ENCODE assay signal across 14 cellular contexts in genomic region chr11:46895821-46896220, GRCh38. TPM values are rescaled to one million over a fixed set of nuclear protein-coding genes. Genes with fewer than 3 reads are reported as not detected.
DNase-seq lines count a peak whose midpoint lies in the region; ATAC-seq and TF ChIP-seq lines count a peak whose summit lies in the region.
"Had no signal": no experiment of that assay in that cellular context is flagged by ENCODE, and none has a peak within 500 bp of the region (broad histone marks: within the 10 kb centered on the region; RNA-seq: fewer than 3 reads in every experiment).

No MANE protein-coding gene starts in this region.

- no peak for TF ChIP-seq CTCF in stomach (IDR thresholded peaks at IDR 0.05)

- no peak overlapping the region for H3K4me3 ChIP-seq in stomach
- H3K4me3 ChIP-seq: SK-N-MC had no signal

- H3K36me3 ChIP-seq in stomach = peaks cover 7 to 70% (median 46%) of the 10 kb centered on the region in 4 donors

- TF ChIP-seq EP300 in stomach (IDR thresholded peaks at IDR 0.05) = no peak

- H3K4me1 Mint-ChIP-seq in activated CD8-positive, alpha-beta T cell treated with anti-CD3 and anti-CD28 coated beads, Interleukin-2, amount 10 ng/mL, durations not matched to agents 7 days and 5 days (ENCODE audit: low read depth) = no peaks in the 10 kb centered on the region
- H3K4me1 Mint-ChIP-seq: CD4-positive, alpha-beta memory T cell; memory B cell had no signal

- 36 to 76% (median 46%) methylated on average over 8 to 10 of the region's 10 CpGs for WGBS in stomach, 5 donors

- no peaks in the 10 kb centered on the region for H3K27me3 ChIP-seq in stomach

- no peaks in the 10 kb centered on the region for H3K9me3 ChIP-seq in stomach

- POLR2A ChIA-PET in activated CD8-positive, alpha-beta T cell treated with anti-CD3 and anti-CD28 coated beads, Interleukin-2, amount 10 ng/mL, durations not matched to agents 7 days and 5 days (lab: Charles Lee) = no interaction called here

- peak; percentile 73 for DNase-seq in M059J (ENCODE audit: low read depth)
- DNase-seq in astrocyte of the hippocampus (ENCODE audit: low read depth, low spot score) = peak; percentile 91
- DNase-seq in left lobe of liver (ENCODE audit: low spot score) = peak; percentile 92
- DNase-seq in stomach = peak; percentile 89
- DNase-seq in activated CD8-positive, alpha-beta T cell treated with anti-CD3 and anti-CD28 coated beads, Interleukin-2, amount 10 ng/mL, durations not matched to agents 7 days and 5 days = no peak
- DNase-seq in mesenteric fat pad (ENCODE audit: low spot score) = no peak
- DNase-seq: activated CD4-positive, CD25-positive, alpha-beta regulatory T cell; activated T-cell treated with anti-CD3 and anti-CD28 coated beads, Interleukin-2, amount 50 U/mL, for 72 hours; CD4-positive, alpha-beta memory T cell; NCI-H2227 treated with DMSO at 0.1 percent for 48 hours had no signal

- intact Hi-C loops in stomach (cut with DNase I; ENCODE audit: low total_unique reads) = no loop called here

- TF ChIP-seq POLR2A in stomach (IDR thresholded peaks at IDR 0.05) = no peak

- no peaks in the 10 kb centered on the region for H3K27me3 Mint-ChIP-seq in activated CD8-positive, alpha-beta T cell treated with anti-CD3 and anti-CD28 coated beads, Interleukin-2, amount 10 ng/mL, durations not matched to agents 7 days and 5 days (ENCODE audit: low read depth)

- ATAC-seq in left lobe of liver = peak; percentile 97
- no peak for ATAC-seq in activated CD8-positive, alpha-beta T cell treated with anti-CD3 and anti-CD28 coated beads, Interleukin-2, amount 10 ng/mL, durations not matched to agents 7 days and 5 days
- ATAC-seq in GM18868 (IDR thresholded peaks at IDR 0.05; ENCODE audit: unreplicated experiment) = no peak
- no peak for ATAC-seq in GM18858 (IDR thresholded peaks at IDR 0.05; ENCODE audit: unreplicated experiment)
- ATAC-seq: activated T-cell treated with anti-CD3 and anti-CD28 coated beads, Interleukin-2, amount 50 U/mL, for 72 hours had no signal

- no peaks in the 10 kb centered on the region for H3K9me3 Mint-ChIP-seq in activated CD8-positive, alpha-beta T cell treated with anti-CD3 and anti-CD28 coated beads, Interleukin-2, amount 10 ng/mL, durations not matched to agents 7 days and 5 days (ENCODE audit: insufficient read depth)
- H3K9me3 Mint-ChIP-seq: activated T-cell treated with anti-CD3 and anti-CD28 coated beads, Interleukin-2, amount 50 U/mL, for 72 hours; CD4-positive, alpha-beta memory T cell; memory B cell had no signal

- H3K4me1 ChIP-seq in stomach = peaks cover 0 to 27% (median 14%) of the 10 kb centered on the region in 4 donors

- CTCF ChIA-PET in activated CD8-positive, alpha-beta T cell treated with anti-CD3 and anti-CD28 coated beads, Interleukin-2, amount 10 ng/mL, durations not matched to agents 7 days and 5 days (lab: Charles Lee) = interaction anchor here (0.6 to 7.3 kb wide), 4 partner anchors 11 to 258 kb away, joined by 3 to 62 read pairs (median 4); no protein-coding TSS in a partner anchor

- H3K27ac Mint-ChIP-seq in activated CD8-positive, alpha-beta T cell treated with anti-CD3 and anti-CD28 coated beads, Interleukin-2, amount 10 ng/mL, durations not matched to agents 7 days and 5 days = no peak overlapping the region
- H3K27ac Mint-ChIP-seq: activated T-cell treated with anti-CD3 and anti-CD28 coated beads, Interleukin-2, amount 50 U/mL, for 72 hours; CD4-positive, alpha-beta memory T cell; memory B cell had no signal

- no peak overlapping the region for H3K4me3 Mint-ChIP-seq in activated CD8-positive, alpha-beta T cell treated with anti-CD3 and anti-CD28 coated beads, Interleukin-2, amount 10 ng/mL, durations not matched to agents 7 days and 5 days
- H3K4me3 Mint-ChIP-seq: activated T-cell treated with anti-CD3 and anti-CD28 coated beads, Interleukin-2, amount 50 U/mL, for 72 hours; CD4-positive, alpha-beta memory T cell; memory B cell had no signal

- no peak overlapping the region for H3K27ac ChIP-seq in stomach
- H3K27ac ChIP-seq: SK-N-MC had no signal

- H3K36me3 Mint-ChIP-seq in activated CD8-positive, alpha-beta T cell treated with anti-CD3 and anti-CD28 coated beads, Interleukin-2, amount 10 ng/mL, durations not matched to agents 7 days and 5 days (ENCODE audit: low read depth) = no peaks in the 10 kb centered on the region
- H3K36me3 Mint-ChIP-seq: CD4-positive, alpha-beta memory T cell; memory B cell had no signal

RNA-seq across cellular contexts. Expression of gene LRP4, which starts 22.5 kb away (rescaled TPM):
- 0.98 and 1.1 TPM in 2 replicates for total RNA-seq in M059J (2014; rRNA removed; shearing (Covaris generic))
- total RNA-seq in left lobe of liver = 0.50 TPM
- total RNA-seq in stomach = 10 to 100 TPM in 4 of 5 donors, 1 to 10 TPM in 1; 2.0 to 29.2 (median 16.5) TPM
- polyA plus RNA-seq in stomach = 1 to 10 TPM; 2.1 to 3.1 (median 2.9) TPM
- total RNA-seq in activated CD8-positive, alpha-beta T cell treated with anti-CD3 and anti-CD28 coated beads, Interleukin-2, amount 10 ng/mL, durations not matched to agents 7 days and 5 days = not detected
- total RNA-seq in mesenteric fat pad = 3.1 TPM
- total RNA-seq: CD4-positive, alpha-beta memory T cell had no signal
- polyA plus RNA-seq: CD4-positive, alpha-beta memory T cell had no signal

RNA-seq across cellular contexts. Expression of gene CSTPP1, which starts 40.7 kb away (rescaled TPM):
- 46.6 and 62.4 TPM in 2 replicates for total RNA-seq in M059J (2014; rRNA removed; shearing (Covaris generic))
- total RNA-seq in left lobe of liver (4.1 TPM), stomach (100 to 1,000 TPM in 1 of 5 donors, 10 to 100 TPM in 4; 32.7 to 146 (median 46.6) TPM), mesenteric fat pad (15.3 TPM)
- polyA plus RNA-seq in stomach = 10 to 100 TPM; 16.4 to 26.0 (median 20.5) TPM
- total RNA-seq in activated CD8-positive, alpha-beta T cell treated with anti-CD3 and anti-CD28 coated beads, Interleukin-2, amount 10 ng/mL, durations not matched to agents 7 days and 5 days = 10 to 100 TPM; 15.6 to 15.8 TPM

RNA-seq across cellular contexts. Expression of gene CKAP5, which starts 49.7 kb away (rescaled TPM):
- 57.1 and 113 TPM in 2 replicates for total RNA-seq in M059J (2014; rRNA removed; shearing (Covaris generic))
- total RNA-seq in left lobe of liver = 19.5 TPM
- 100 to 1,000 TPM in 2 of 5 donors, 10 to 100 TPM in 3; 35.4 to 327 (median 58.9) TPM for total RNA-seq in stomach
- 1 to 10 TPM; 7.3 to 8.0 (median 7.6) TPM for polyA plus RNA-seq in stomach
- total RNA-seq in activated CD8-positive, alpha-beta T cell treated with anti-CD3 and anti-CD28 coated beads, Interleukin-2, amount 10 ng/mL, durations not matched to agents 7 days and 5 days = 100 to 1,000 TPM; 174 to 176 TPM
- 54.4 TPM for total RNA-seq in mesenteric fat pad

Comparison
In these comparisons a context has a peak if more than half of its experiments do, and no peak if none do; other contexts are left out.
1. DNase-seq: peak in M059J (single experiment), astrocyte of the hippocampus (single experiment), left lobe of liver (single experiment) and stomach (single experiment); none in activated CD8-positive, alpha-beta T cell treated with anti-CD3 and anti-CD28 coated beads, Interleukin-2, amount 10 ng/mL, durations not matched to agents 7 days and 5 days (single experiment) and mesenteric fat pad (single experiment).